In genomic region chr3:186383026-186383993, GRCh38 we compare ENCODE assay signal across 17 cellular contexts. TPM values are rescaled to one million over a fixed set of nuclear protein-coding genes. Genes with fewer than 3 reads are reported as not detected.
DNase-seq lines count a peak whose midpoint lies in the region; ATAC-seq and TF ChIP-seq lines count a peak whose summit lies in the region.
"Had no signal": no experiment of that assay in that cellular context is flagged by ENCODE, and none has a peak within 500 bp of the region (broad histone marks: within the 10 kb centered on the region; RNA-seq: fewer than 3 reads in every experiment).

No MANE protein-coding gene starts in this region.

- H3K27me3 ChIP-seq in BLaER1 treated with 17β-estradiol and CSF1 and Interleukin-3, amounts not matched to agents 10 nM and 100 nM: no peaks in the 10 kb centered on the region
- H3K27me3 ChIP-seq in gastrocnemius medialis: no peaks in the 10 kb centered on the region
- peaks cover 3% of the 10 kb centered on the region for H3K27me3 ChIP-seq in CD8-positive, alpha-beta memory T cell (ENCODE audit: insufficient read depth, low read length, poor library complexity, severe bottlenecking)
- H3K27me3 ChIP-seq: right lobe of liver had no signal

- CTCF ChIA-PET in CD8-positive, alpha-beta memory T cell (lab: Charles Lee): no interaction called here

- intact Hi-C loops in gastrocnemius medialis (cut with DNase I; ENCODE audit: low total_unique reads): no loop called here

- H3K4me3 ChIP-seq in BLaER1 treated with 17β-estradiol and CSF1 and Interleukin-3, amounts not matched to agents 10 nM and 100 nM: no peak overlapping the region; a peak in 1 of 20 replicates
- peak overlapping the region; percentile 1 to 33 (median 28) for H3K4me3 ChIP-seq in gastrocnemius medialis
- no peak overlapping the region for H3K4me3 ChIP-seq in CD8-positive, alpha-beta memory T cell (ENCODE audit: low read length)
- H3K4me3 ChIP-seq: A549, lung, right lobe of liver had no signal

- H4K20me1 ChIP-seq in BLaER1 treated with 17β-estradiol and CSF1 and Interleukin-3, amounts not matched to agents 10 nM and 100 nM: no peaks in the 10 kb centered on the region

- peak overlapping the region in 5 of 11 experiments; percentile 13 to 61 (median 46); a peak in 6 of 22 replicates for H3K9ac ChIP-seq in BLaER1 treated with 17β-estradiol and CSF1 and Interleukin-3, amounts not matched to agents 10 nM and 100 nM

- peak overlapping the region in 9 of 11 experiments; percentile 37 to 87 (median 69); a peak in 18 of 22 replicates for H3K4me2 ChIP-seq in BLaER1 treated with 17β-estradiol and CSF1 and Interleukin-3, amounts not matched to agents 10 nM and 100 nM
- H3K4me2 ChIP-seq: A549 had no signal

- no peaks in the 10 kb centered on the region for H3K36me3 Mint-ChIP-seq in CD8-positive, alpha-beta memory T cell

- peak; percentile 75 to 84 for ATAC-seq in gastrocnemius medialis
- ATAC-seq in HG03521 (IDR thresholded peaks at IDR 0.05; ENCODE audit: unreplicated experiment): no peak
- ATAC-seq: A549; activated naive CD8-positive, alpha-beta T cell treated with anti-CD3 and anti-CD28 coated beads, Interleukin-2, amount 50 U/mL, for 24 hours had no signal

- no peak for TF ChIP-seq CTCF in gastrocnemius medialis (IDR thresholded peaks at IDR 0.05 in 4 of 5, conservative IDR thresholded peaks at IDR 0.05 in 1 of 5)

- H3K27me3 Mint-ChIP-seq in CD8-positive, alpha-beta memory T cell: peaks cover 5 to 12% of the 10 kb centered on the region in 2 donors

- POLR2A ChIA-PET in CD8-positive, alpha-beta memory T cell (lab: Charles Lee): no interaction called here

- no peaks in the 10 kb centered on the region for H3K36me3 ChIP-seq in BLaER1 treated with 17β-estradiol and CSF1 and Interleukin-3, amounts not matched to agents 10 nM and 100 nM
- H3K36me3 ChIP-seq in gastrocnemius medialis: no peaks in the 10 kb centered on the region
- H3K36me3 ChIP-seq in CD8-positive, alpha-beta memory T cell (ENCODE audit: insufficient read depth, low read length): no peaks in the 10 kb centered on the region
- H3K36me3 ChIP-seq: right lobe of liver, WERI-Rb-1 had no signal

- in situ Hi-C loops in gastrocnemius medialis (cut with MboI; ENCODE audit: low sequenced_read_pairs in 4 of 4): no loop called here

- peak overlapping the region in 1 of 8 donors; percentile 18 for H3K27ac Mint-ChIP-seq in CD8-positive, alpha-beta memory T cell
- H3K27ac Mint-ChIP-seq: activated naive CD8-positive, alpha-beta T cell treated with anti-CD3 and anti-CD28 coated beads, Interleukin-2, amount 50 U/mL, for 24 hours had no signal

- H3K9me3 ChIP-seq in BLaER1 treated with 17β-estradiol and CSF1 and Interleukin-3, amounts not matched to agents 10 nM and 100 nM (replicated peaks in 1 of 11): peaks cover 7 to 35% (median 8%) of the 10 kb centered on the region in 11 experiments; a peak in 20 of 22 replicates
- H3K9me3 ChIP-seq in gastrocnemius medialis: no peaks in the 10 kb centered on the region
- H3K9me3 ChIP-seq in CD8-positive, alpha-beta memory T cell (ENCODE audit: low read length): no peaks in the 10 kb centered on the region
- H3K9me3 ChIP-seq: A549, right lobe of liver had no signal

- H3K4me1 ChIP-seq in BLaER1 treated with 17β-estradiol and CSF1 and Interleukin-3, amounts not matched to agents 10 nM and 100 nM: peaks cover 0 to 45% (median 33%) of the 10 kb centered on the region in 10 experiments; a peak in 17 of 20 replicates
- peaks cover 8 to 9% of the 10 kb centered on the region in 2 donors for H3K4me1 ChIP-seq in gastrocnemius medialis
- no peaks in the 10 kb centered on the region for H3K4me1 ChIP-seq in CD8-positive, alpha-beta memory T cell (ENCODE audit: insufficient read depth, low read length)
- H3K4me1 ChIP-seq: A549 had no signal

- no peak overlapping the region for H3K4me3 Mint-ChIP-seq in CD8-positive, alpha-beta memory T cell
- H3K4me3 Mint-ChIP-seq: activated naive CD8-positive, alpha-beta T cell treated with anti-CD3 and anti-CD28 coated beads, Interleukin-2, amount 50 U/mL, for 24 hours; nephron had no signal

- TF ChIP-seq POLR2A in gastrocnemius medialis (IDR thresholded peaks at IDR 0.05): no peak

- DNase-seq in hypothalamus (lab: John Stamatoyannopoulos, UW): peak in 36 of 51 donors; percentile 7 to 71 (median 33)
- no peak for DNase-seq in gastrocnemius medialis
- DNase-seq in CD8-positive, alpha-beta memory T cell: no peak
- DNase-seq in central memory CD4-positive, alpha-beta T cell: no peak
- no peak for DNase-seq in NCI-H1417 (lab: John Stamatoyannopoulos, UW)
- DNase-seq: activated naive CD8-positive, alpha-beta T cell treated with anti-CD3 and anti-CD28 coated beads, Interleukin-2, amount 50 U/mL, for 24 hours; EL; NCI-H1436 treated with DMSO at 0.1 percent for 48 hours; right lobe of liver; trophoblast cell; WERI-Rb-1 had no signal

- H3K4me1 Mint-ChIP-seq in CD8-positive, alpha-beta memory T cell: peaks cover 0 to 9% (median 0%) of the 10 kb centered on the region in 3 donors

- peak overlapping the region in 4 of 11 experiments; percentile 43 to 62 (median 56); a peak in 7 of 22 replicates for H3K27ac ChIP-seq in BLaER1 treated with 17β-estradiol and CSF1 and Interleukin-3, amounts not matched to agents 10 nM and 100 nM
- H3K27ac ChIP-seq in cingulate gyrus (ENCODE audit: low read depth, low read length): peak overlapping the region; percentile 69
- peak overlapping the region; percentile 40 to 59 (median 44) for H3K27ac ChIP-seq in gastrocnemius medialis
- no peak overlapping the region for H3K27ac ChIP-seq in CD8-positive, alpha-beta memory T cell (ENCODE audit: low read depth, low read length)
- H3K27ac ChIP-seq: A549, WERI-Rb-1 had no signal

- H3K9me3 Mint-ChIP-seq in CD8-positive, alpha-beta memory T cell: peaks cover 0 to 4% (median 0%) of the 10 kb centered on the region in 5 donors

RNA-seq across cellular contexts. Expression of gene DGKG, which starts 21.3 kb away (rescaled TPM):
- total RNA-seq in gastrocnemius medialis: 10 to 100 TPM in 1 of 4 donors, 1 to 10 TPM in 3; 5.0 to 11.2 (median 7.7) TPM
- under 1 TPM; 0.04 to 0.20 TPM for total RNA-seq in CD8-positive, alpha-beta memory T cell
- polyA plus RNA-seq in CD8-positive, alpha-beta memory T cell: not detected

Comparison
In these comparisons a context has a peak if more than half of its experiments do, and no peak if none do; other contexts are left out.
1. H3K4me3 ChIP-seq: peak in gastrocnemius medialis (4 of 4); none in BLaER1 treated with 17β-estradiol and CSF1 and Interleukin-3, amounts not matched to agents 10 nM and 100 nM (0 of 10) and CD8-positive, alpha-beta memory T cell (single experiment).
2. DNase-seq: peak in hypothalamus (36 of 51); none in gastrocnemius medialis (0 of 2), CD8-positive, alpha-beta memory T cell (0 of 5), central memory CD4-positive, alpha-beta T cell (single experiment) and NCI-H1417 (0 of 3).
3. RNA of gene DGKG, which starts 21.3 kb away (total RNA-seq): 5.0 to 11.2 TPM in gastrocnemius medialis; 0.04 to 0.20 TPM in CD8-positive, alpha-beta memory T cell; every median in the first group is over 4 times any median in the second.